19 cellular contexts compared by ENCODE assay signal in genomic region chr2:127733113-127733815, GRCh38. TPM values are rescaled to one million over a fixed set of nuclear protein-coding genes. Genes with fewer than 3 reads are reported as not detected.
DNase-seq lines count a peak whose midpoint lies in the region; FAIRE-seq and TF ChIP-seq lines count a peak whose summit lies in the region.
"Had no signal": no experiment of that assay in that cellular context is flagged by ENCODE, and none has a peak within 500 bp of the region (broad histone marks: within the 10 kb centered on the region; RNA-seq: fewer than 3 reads in every experiment).

No MANE protein-coding gene starts in this region.

- H2BK15ac ChIP-seq in neuronal stem cell (ENCODE audit: low read length) = no peak overlapping the region

- H4K8ac ChIP-seq in neuronal stem cell (ENCODE audit: low read depth, low read length) = no peak overlapping the region

- intact Hi-C loops in esophagus muscularis mucosa (cut with DNase I) = no loop called here

- H3K4me3 ChIP-seq in esophagus muscularis mucosa (peak overlapping the region; percentile 37 to 46 (median 44)), right atrium auricular region (peak overlapping the region; percentile 1 to 36), skeletal muscle satellite cell (ENCODE audit: low read length) (no peak overlapping the region), small intestine (ENCODE audit: low read depth in 1 of 2, low read length in 2 of 2) (no peak overlapping the region), neuronal stem cell (ENCODE audit: low read length in 2 of 2) (no peak overlapping the region)
- H3K4me3 ChIP-seq: smooth muscle cell had no signal

- TF ChIP-seq CTCF in esophagus muscularis mucosa (IDR thresholded peaks at IDR 0.05) = no peak
- no peak for TF ChIP-seq CTCF in right atrium auricular region (IDR thresholded peaks at IDR 0.05)

- H2AFZ ChIP-seq in neuronal stem cell (ENCODE audit: low read length) = no peak overlapping the region
- H2AFZ ChIP-seq: parathyroid adenoma had no signal

- H3K14ac ChIP-seq in neuronal stem cell (ENCODE audit: low read length) = no peak overlapping the region

- no peak overlapping the region for H3K23ac ChIP-seq in neuronal stem cell (ENCODE audit: low read depth, low read length, poor library complexity)

- H2AK5ac ChIP-seq in neuronal stem cell (ENCODE audit: low read depth, low read length) = no peak overlapping the region

- H3K27me3 ChIP-seq in esophagus muscularis mucosa = no peaks in the 10 kb centered on the region
- no peaks in the 10 kb centered on the region for H3K27me3 ChIP-seq in right atrium auricular region
- no peaks in the 10 kb centered on the region for H3K27me3 ChIP-seq in skeletal muscle satellite cell (ENCODE audit: control insufficient read depth, insufficient read depth, low read length)
- no peaks in the 10 kb centered on the region for H3K27me3 ChIP-seq in small intestine (ENCODE audit: control insufficient read depth in 2 of 2, insufficient read depth in 2 of 2, low read length in 2 of 2)
- no peaks in the 10 kb centered on the region for H3K27me3 ChIP-seq in neuronal stem cell (ENCODE audit: control insufficient read depth in 3 of 3, insufficient read depth in 3 of 3, low read depth in 1 of 3, low read length in 3 of 3)

- no peaks in the 10 kb centered on the region for H3K79me1 ChIP-seq in neuronal stem cell (ENCODE audit: low read depth, low read length)

- no peak overlapping the region for H2BK12ac ChIP-seq in neuronal stem cell (ENCODE audit: low read length)

- FAIRE-seq in GM19239 (lab: Jason Lieb, UNC) (peak; percentile 48), small intestine (lab: Jason Lieb, UNC) (no peak)
- FAIRE-seq: colon, keratinocyte had no signal

- WGBS in esophagus muscularis mucosa = 66% methylated on average over 6 of the region's 6 CpGs
- WGBS in small intestine, 3 donors = 73 to 88% (median 82%) methylated on average over 6 of the region's 6 CpGs
- WGBS in neuronal stem cell (ENCODE audit: extremely low coverage in 2 of 2, insufficient read length in 2 of 2, insufficient replicate concordance in 1 of 2), 2 donors = no CpG with 5 or more reads among the region's 6 CpGs

- no peak for DNase-seq in GM19239 (ENCODE audit: insufficient read length, low spot score)
- DNase-seq in esophagus muscularis mucosa (ENCODE audit: extremely low spot score) = no peak
- DNase-seq in right atrium auricular region (ENCODE audit: low spot score) = no peak
- no peak for DNase-seq in RKO (ENCODE audit: low spot score)
- no peak for DNase-seq in small intestine
- no peak for DNase-seq in neuronal stem cell (ENCODE audit: low spot score)
- DNase-seq in HuH-7 (ENCODE audit: low spot score) = no peak
- DNase-seq: GDM1; mesendoderm; naive thymus-derived CD4-positive, alpha-beta T cell; NCI-H1105; NCI-H2107; NCI-H510A treated with DMSO at 0.1 percent for 48 hours; stimulated activated CD4-positive, alpha-beta T cell treated with anti-CD3 and anti-CD28 coated beads, Interleukin-2, amount 100 ng/mL, for 48 hours had no signal

- H3K9me3 ChIP-seq in esophagus muscularis mucosa = no peaks in the 10 kb centered on the region
- H3K9me3 ChIP-seq in right atrium auricular region = no peaks in the 10 kb centered on the region
- H3K9me3 ChIP-seq in skeletal muscle satellite cell (replicated peaks; ENCODE audit: low read length) = no peaks in the 10 kb centered on the region
- H3K9me3 ChIP-seq in small intestine (ENCODE audit: control insufficient read depth, low read depth) = no peaks in the 10 kb centered on the region
- no peaks in the 10 kb centered on the region for H3K9me3 ChIP-seq in neuronal stem cell (replicated peaks in 1 of 2; ENCODE audit: control insufficient read depth in 2 of 2, insufficient read depth in 1 of 2, low read depth in 1 of 2, low read length in 2 of 2)

- H3K27ac ChIP-seq in esophagus muscularis mucosa (replicated peaks in 1 of 4) (peak overlapping the region; percentile 58 to 70 (median 66)), right atrium auricular region (peak overlapping the region; percentile 63 to 80), small intestine (ENCODE audit: low read depth in 1 of 2, low read length in 1 of 2) (no peak overlapping the region), neuronal stem cell (replicated peaks; ENCODE audit: low read length) (no peak overlapping the region)
- H3K27ac ChIP-seq: parathyroid adenoma had no signal

- H3K9ac ChIP-seq in skeletal muscle satellite cell (ENCODE audit: low read depth, low read length) (peak overlapping the region; percentile 28), neuronal stem cell (ENCODE audit: low read depth, low read length, poor library complexity) (no peak overlapping the region)
- H3K9ac ChIP-seq: parathyroid adenoma had no signal

- H3K18ac ChIP-seq in neuronal stem cell (ENCODE audit: low read length) = no peak overlapping the region

- no peak overlapping the region for H3K4ac ChIP-seq in neuronal stem cell (ENCODE audit: low read length)

- H3K4me1 ChIP-seq in esophagus muscularis mucosa (peaks cover 13 to 23% (median 18%) of the 10 kb centered on the region in 4 donors), right atrium auricular region (peaks cover 0 to 17% of the 10 kb centered on the region in 2 donors), skeletal muscle satellite cell (ENCODE audit: control insufficient read depth, insufficient read depth, low read length) (peaks cover 14% of the 10 kb centered on the region), small intestine (ENCODE audit: control insufficient read depth in 2 of 2, insufficient read depth in 1 of 2, low read depth in 1 of 2, low read length in 1 of 2) (peaks cover 3 to 6% of the 10 kb centered on the region in 2 donors), neuronal stem cell (ENCODE audit: control insufficient read depth in 2 of 2, insufficient read depth in 1 of 2, low read depth in 1 of 2, low read length in 2 of 2) (no peaks in the 10 kb centered on the region)

- H2BK120ac ChIP-seq in neuronal stem cell (ENCODE audit: low read depth, low read length) = no peak overlapping the region

- no peak for TF ChIP-seq POLR2A in esophagus muscularis mucosa (IDR thresholded peaks at IDR 0.05; ENCODE audit: low read depth)

- H3K4me2 ChIP-seq in skeletal muscle satellite cell (ENCODE audit: low read length) = peak overlapping the region; percentile 56
- H3K4me2 ChIP-seq in neuronal stem cell (ENCODE audit: insufficient read depth, low read length, poor library complexity, severe bottlenecking) = no peak overlapping the region
- H3K4me2 ChIP-seq: smooth muscle cell had no signal

- H2BK5ac ChIP-seq in neuronal stem cell (ENCODE audit: low read length) = no peak overlapping the region

- H4K91ac ChIP-seq in neuronal stem cell (ENCODE audit: low read depth, low read length, poor library complexity) = no peak overlapping the region

- TF ChIP-seq EP300 in esophagus muscularis mucosa (IDR thresholded peaks at IDR 0.05) = no peak

- peaks cover 0 to 6% (median 0%) of the 10 kb centered on the region in 4 donors for H3K36me3 ChIP-seq in esophagus muscularis mucosa
- no peaks in the 10 kb centered on the region for H3K36me3 ChIP-seq in right atrium auricular region
- peaks cover 3% of the 10 kb centered on the region for H3K36me3 ChIP-seq in skeletal muscle satellite cell (ENCODE audit: insufficient read depth, low read length)
- H3K36me3 ChIP-seq in small intestine (ENCODE audit: control insufficient read depth in 2 of 2, insufficient read depth in 2 of 2, low read length in 2 of 2) = peaks cover 0 to 1% of the 10 kb centered on the region in 2 donors
- peaks cover 1 to 41% of the 10 kb centered on the region in 2 donors for H3K36me3 ChIP-seq in neuronal stem cell (replicated peaks in 1 of 2; ENCODE audit: control insufficient read depth in 2 of 2, insufficient read depth in 2 of 2, low read length in 2 of 2)

RNA-seq across cellular contexts. Expression of gene SFT2D3, which starts 32.0 kb away (rescaled TPM):
- 10 to 100 TPM in 1 of 4 donors, 1 to 10 TPM in 3; 5.8 to 11.8 (median 9.4) TPM for total RNA-seq in esophagus muscularis mucosa
- 1 to 10 TPM; 3.8 to 5.9 TPM for total RNA-seq in right atrium auricular region
- 2.3 and 3.3 TPM in 2 replicates for total RNA-seq in skeletal muscle satellite cell (2012; rRNA removed)
- polyA plus RNA-seq in small intestine = 1 to 10 TPM; 3.8 to 7.4 (median 4.7) TPM
- polyA plus RNA-seq in neuronal stem cell (2013, experiment 1 of 2) = 20.6 TPM
- 22.3 TPM for polyA plus RNA-seq in neuronal stem cell (2013, experiment 2 of 2)
- polyA plus RNA-seq: smooth muscle cell had no signal

RNA-seq across cellular contexts. Expression of gene LIMS2, which starts 57.9 kb away (rescaled TPM):
- total RNA-seq in esophagus muscularis mucosa (100 to 1,000 TPM in 3 of 4 donors, 10 to 100 TPM in 1; 99.2 to 342 (median 175) TPM), right atrium auricular region (10 to 100 TPM; 80.2 to 91.7 TPM)
- under 0.01 and 1.7 TPM in 2 replicates for total RNA-seq in skeletal muscle satellite cell (2012; rRNA removed)
- polyA plus RNA-seq in small intestine = 10 to 100 TPM in 2 of 3 donors, 1 to 10 TPM in 1; 2.2 to 39.5 (median 10.8) TPM
- 2.1 TPM for polyA plus RNA-seq in neuronal stem cell (2013, experiment 1 of 2)
- 1.6 TPM for polyA plus RNA-seq in neuronal stem cell (2013, experiment 2 of 2)
- polyA plus RNA-seq: keratinocyte had no signal

Comparison
In these comparisons a context has a peak if more than half of its experiments do, and no peak if none do; other contexts are left out.
1. H3K27ac ChIP-seq: peak in esophagus muscularis mucosa (4 of 4) and right atrium auricular region (2 of 2); none in small intestine (0 of 2) and neuronal stem cell (single experiment).
2. H3K4me3 ChIP-seq: peak in esophagus muscularis mucosa (4 of 4) and right atrium auricular region (2 of 2); none in skeletal muscle satellite cell (single experiment), small intestine (0 of 2) and neuronal stem cell (0 of 2).